In the genomic region with DNA sequence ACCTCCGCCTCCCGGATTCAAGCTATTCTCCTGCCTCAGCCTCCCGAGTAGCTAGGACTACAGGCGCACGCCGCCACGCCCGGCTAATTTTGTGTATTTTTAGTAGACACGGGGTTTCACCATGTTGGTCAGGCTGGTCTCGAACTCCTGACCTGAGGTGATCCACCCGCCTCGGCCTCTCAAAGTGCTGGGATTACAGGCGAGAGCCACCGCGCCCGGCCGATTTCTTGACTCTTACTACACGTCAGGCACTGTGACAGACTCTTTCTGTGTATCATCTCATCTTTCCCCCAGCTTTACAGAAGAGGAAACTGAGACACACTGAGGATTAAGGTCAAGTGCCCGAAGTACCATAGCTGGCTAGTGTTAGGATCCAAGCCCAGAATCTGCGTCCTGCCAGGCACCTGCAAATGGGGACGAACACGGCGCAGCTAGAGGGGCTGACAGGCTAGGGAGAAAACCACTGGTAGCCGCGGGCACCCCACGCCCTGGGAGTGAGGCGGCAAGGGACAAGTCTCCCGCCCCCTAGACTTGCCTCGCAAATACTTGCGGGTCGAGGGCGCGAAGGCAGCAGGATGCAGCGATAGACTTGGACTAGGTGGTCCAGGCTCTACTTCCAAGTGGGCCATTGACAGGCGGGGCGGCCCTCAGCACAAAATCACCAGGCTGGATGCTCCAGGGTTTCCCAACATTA, we compare ENCODE assay signal across 1 cellular context.
TF ChIP-seq lines count a peak whose summit lies in the region.

No MANE protein-coding gene starts in this region.

TF ChIP-seq in K562, 482 proteins besides CTCF, POLR2A, EP300 and RAD21 (continued from another document and continues in another):
- TF ChIP-seq ZNF354B (CRISPR knock-in tag; IDR thresholded peaks at IDR 0.05), result no peak
- TF ChIP-seq MCM7 (IDR thresholded peaks at IDR 0.05), result no peak
- TF ChIP-seq CEBPB (tag; IDR thresholded peaks at IDR 0.05), result no peak
- TF ChIP-seq, protein P1, sequence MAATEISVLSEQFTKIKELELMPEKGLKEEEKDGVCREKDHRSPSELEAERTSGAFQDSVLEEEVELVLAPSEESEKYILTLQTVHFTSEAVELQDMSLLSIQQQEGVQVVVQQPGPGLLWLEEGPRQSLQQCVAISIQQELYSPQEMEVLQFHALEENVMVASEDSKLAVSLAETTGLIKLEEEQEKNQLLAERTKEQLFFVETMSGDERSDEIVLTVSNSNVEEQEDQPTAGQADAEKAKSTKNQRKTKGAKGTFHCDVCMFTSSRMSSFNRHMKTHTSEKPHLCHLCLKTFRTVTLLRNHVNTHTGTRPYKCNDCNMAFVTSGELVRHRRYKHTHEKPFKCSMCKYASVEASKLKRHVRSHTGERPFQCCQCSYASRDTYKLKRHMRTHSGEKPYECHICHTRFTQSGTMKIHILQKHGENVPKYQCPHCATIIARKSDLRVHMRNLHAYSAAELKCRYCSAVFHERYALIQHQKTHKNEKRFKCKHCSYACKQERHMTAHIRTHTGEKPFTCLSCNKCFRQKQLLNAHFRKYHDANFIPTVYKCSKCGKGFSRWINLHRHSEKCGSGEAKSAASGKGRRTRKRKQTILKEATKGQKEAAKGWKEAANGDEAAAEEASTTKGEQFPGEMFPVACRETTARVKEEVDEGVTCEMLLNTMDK (IDR thresholded peaks at IDR 0.05; ENCODE audit: borderline replicate concordance, insufficient read depth, low read depth, low read length, poor library complexity, severe bottlenecking), result no peak
- no peak for TF ChIP-seq SMARCA4 (IDR thresholded peaks at IDR 0.05)
- no peak for TF ChIP-seq ZNF232 (CRISPR knock-in tag; IDR thresholded peaks at IDR 0.05)
- no peak for TF ChIP-seq ZNF699 (CRISPR knock-in tag; IDR thresholded peaks at IDR 0.05; ENCODE audit: insufficient replicate concordance)
- TF ChIP-seq CCNT2 (IDR thresholded peaks at IDR 0.05; ENCODE audit: borderline replicate concordance, extremely low read depth, insufficient read length, low read depth, low read length), result no peak
- peak; percentile 43 to 63 for TF ChIP-seq KDM1A (IDR thresholded peaks at IDR 0.05)
- TF ChIP-seq ERF (CRISPR knock-in tag; IDR thresholded peaks at IDR 0.05), result no peak
- no peak for TF ChIP-seq ZNF431 (CRISPR knock-in tag; IDR thresholded peaks at IDR 0.05)
- TF ChIP-seq, protein P2, sequence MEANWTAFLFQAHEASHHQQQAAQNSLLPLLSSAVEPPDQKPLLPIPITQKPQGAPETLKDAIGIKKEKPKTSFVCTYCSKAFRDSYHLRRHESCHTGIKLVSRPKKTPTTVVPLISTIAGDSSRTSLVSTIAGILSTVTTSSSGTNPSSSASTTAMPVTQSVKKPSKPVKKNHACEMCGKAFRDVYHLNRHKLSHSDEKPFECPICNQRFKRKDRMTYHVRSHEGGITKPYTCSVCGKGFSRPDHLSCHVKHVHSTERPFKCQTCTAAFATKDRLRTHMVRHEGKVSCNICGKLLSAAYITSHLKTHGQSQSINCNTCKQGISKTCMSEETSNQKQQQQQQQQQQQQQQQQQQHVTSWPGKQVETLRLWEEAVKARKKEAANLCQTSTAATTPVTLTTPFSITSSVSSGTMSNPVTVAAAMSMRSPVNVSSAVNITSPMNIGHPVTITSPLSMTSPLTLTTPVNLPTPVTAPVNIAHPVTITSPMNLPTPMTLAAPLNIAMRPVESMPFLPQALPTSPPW (CRISPR knock-in tag; IDR thresholded peaks at IDR 0.05), result no peak
- peak in 1 of 2 experiments; percentile 39; a peak in 1 of 4 replicates for TF ChIP-seq ARNT (IDR thresholded peaks at IDR 0.05)
- TF ChIP-seq, protein P3, sequence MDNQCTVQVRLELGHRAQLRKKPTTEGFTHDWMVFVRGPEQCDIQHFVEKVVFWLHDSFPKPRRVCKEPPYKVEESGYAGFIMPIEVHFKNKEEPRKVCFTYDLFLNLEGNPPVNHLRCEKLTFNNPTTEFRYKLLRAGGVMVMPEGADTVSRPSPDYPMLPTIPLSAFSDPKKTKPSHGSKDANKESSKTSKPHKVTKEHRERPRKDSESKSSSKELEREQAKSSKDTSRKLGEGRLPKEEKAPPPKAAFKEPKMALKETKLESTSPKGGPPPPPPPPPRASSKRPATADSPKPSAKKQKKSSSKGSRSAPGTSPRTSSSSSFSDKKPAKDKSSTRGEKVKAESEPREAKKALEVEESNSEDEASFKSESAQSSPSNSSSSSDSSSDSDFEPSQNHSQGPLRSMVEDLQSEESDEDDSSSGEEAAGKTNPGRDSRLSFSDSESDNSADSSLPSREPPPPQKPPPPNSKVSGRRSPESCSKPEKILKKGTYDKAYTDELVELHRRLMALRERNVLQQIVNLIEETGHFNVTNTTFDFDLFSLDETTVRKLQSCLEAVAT (IDR thresholded peaks at IDR 0.05), result peak in 1 of 2 experiments; percentile 22; a peak in 1 of 4 replicates
- TF ChIP-seq CBFA2T2 (conservative IDR thresholded peaks at IDR 0.05), result no peak
- no peak for TF ChIP-seq TFAM (CRISPR knock-in tag; conservative IDR thresholded peaks at IDR 0.05)
- no peak for TF ChIP-seq THRAP3 (IDR thresholded peaks at IDR 0.05; ENCODE audit: borderline replicate concordance)
- TF ChIP-seq ETS2 (tag; IDR thresholded peaks at IDR 0.05; ENCODE audit: borderline replicate concordance, poor library complexity, severe bottlenecking), result no peak
- TF ChIP-seq RFX5 (IDR thresholded peaks at IDR 0.05; ENCODE audit: low read depth, low read length), result no peak
- TF ChIP-seq RBM22 (IDR thresholded peaks at IDR 0.05; ENCODE audit: low read depth, low read length, poor library complexity, severe bottlenecking), result no peak
- no peak for TF ChIP-seq TAF1 (IDR thresholded peaks at IDR 0.05; ENCODE audit: control insufficient read depth, extremely low read depth, insufficient read depth, low read length, severe bottlenecking)
- TF ChIP-seq SREBF2 (CRISPR knock-in tag; IDR thresholded peaks at IDR 0.05), result no peak
- no peak for TF ChIP-seq ZNF589 (CRISPR knock-in tag; IDR thresholded peaks at IDR 0.05; ENCODE audit: low read depth)
- peak; percentile 19; the same call in 1 of the 2 replicates for TF ChIP-seq TRIM28 (IDR thresholded peaks at IDR 0.05)
- no peak for TF ChIP-seq ZNF124 (CRISPR knock-in tag; IDR thresholded peaks at IDR 0.05)
- TF ChIP-seq MED1 (CRISPR knock-in tag; IDR thresholded peaks at IDR 0.05; ENCODE audit: borderline replicate concordance), result 0 out of 2 replicates have a peak, but pooled peaks have one; percentile 33
- no peak for TF ChIP-seq GATAD2B (IDR thresholded peaks at IDR 0.05; ENCODE audit: borderline replicate concordance)
- TF ChIP-seq, protein P4, sequence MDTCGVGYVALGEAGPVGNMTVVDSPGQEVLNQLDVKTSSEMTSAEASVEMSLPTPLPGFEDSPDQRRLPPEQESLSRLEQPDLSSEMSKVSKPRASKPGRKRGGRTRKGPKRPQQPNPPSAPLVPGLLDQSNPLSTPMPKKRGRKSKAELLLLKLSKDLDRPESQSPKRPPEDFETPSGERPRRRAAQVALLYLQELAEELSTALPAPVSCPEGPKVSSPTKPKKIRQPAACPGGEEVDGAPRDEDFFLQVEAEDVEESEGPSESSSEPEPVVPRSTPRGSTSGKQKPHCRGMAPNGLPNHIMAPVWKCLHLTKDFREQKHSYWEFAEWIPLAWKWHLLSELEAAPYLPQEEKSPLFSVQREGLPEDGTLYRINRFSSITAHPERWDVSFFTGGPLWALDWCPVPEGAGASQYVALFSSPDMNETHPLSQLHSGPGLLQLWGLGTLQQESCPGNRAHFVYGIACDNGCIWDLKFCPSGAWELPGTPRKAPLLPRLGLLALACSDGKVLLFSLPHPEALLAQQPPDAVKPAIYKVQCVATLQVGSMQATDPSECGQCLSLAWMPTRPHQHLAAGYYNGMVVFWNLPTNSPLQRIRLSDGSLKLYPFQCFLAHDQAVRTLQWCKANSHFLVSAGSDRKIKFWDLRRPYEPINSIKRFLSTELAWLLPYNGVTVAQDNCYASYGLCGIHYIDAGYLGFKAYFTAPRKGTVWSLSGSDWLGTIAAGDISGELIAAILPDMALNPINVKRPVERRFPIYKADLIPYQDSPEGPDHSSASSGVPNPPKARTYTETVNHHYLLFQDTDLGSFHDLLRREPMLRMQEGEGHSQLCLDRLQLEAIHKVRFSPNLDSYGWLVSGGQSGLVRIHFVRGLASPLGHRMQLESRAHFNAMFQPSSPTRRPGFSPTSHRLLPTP (IDR thresholded peaks at IDR 0.05; ENCODE audit: borderline replicate concordance, extremely low read depth, insufficient read length), result no peak
- no peak for TF ChIP-seq CHD4 (IDR thresholded peaks at IDR 0.05; ENCODE audit: insufficient read depth, insufficient replicate concordance, low read depth, low read length, poor library complexity, severe bottlenecking)
- no peak for TF ChIP-seq BRD9 (IDR thresholded peaks at IDR 0.05; ENCODE audit: low read depth, partially characterized antibody)
- TF ChIP-seq TAL1 (IDR thresholded peaks at IDR 0.05), result no peak
- TF ChIP-seq ZNF445 (CRISPR knock-in tag; IDR thresholded peaks at IDR 0.05; ENCODE audit: low read depth), result no peak
- 0 out of 2 replicates have a peak, but pooled peaks have one; percentile 16 for TF ChIP-seq HLTF (IDR thresholded peaks at IDR 0.05)
- TF ChIP-seq, protein P5, sequence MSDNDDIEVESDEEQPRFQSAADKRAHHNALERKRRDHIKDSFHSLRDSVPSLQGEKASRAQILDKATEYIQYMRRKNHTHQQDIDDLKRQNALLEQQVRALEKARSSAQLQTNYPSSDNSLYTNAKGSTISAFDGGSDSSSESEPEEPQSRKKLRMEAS (CRISPR knock-in tag; IDR thresholded peaks at IDR 0.05), result peak; percentile 8; the same call in 1 of the 2 replicates
- TF ChIP-seq RNF2 (IDR thresholded peaks at IDR 0.05), result no peak
- TF ChIP-seq, protein P6, sequence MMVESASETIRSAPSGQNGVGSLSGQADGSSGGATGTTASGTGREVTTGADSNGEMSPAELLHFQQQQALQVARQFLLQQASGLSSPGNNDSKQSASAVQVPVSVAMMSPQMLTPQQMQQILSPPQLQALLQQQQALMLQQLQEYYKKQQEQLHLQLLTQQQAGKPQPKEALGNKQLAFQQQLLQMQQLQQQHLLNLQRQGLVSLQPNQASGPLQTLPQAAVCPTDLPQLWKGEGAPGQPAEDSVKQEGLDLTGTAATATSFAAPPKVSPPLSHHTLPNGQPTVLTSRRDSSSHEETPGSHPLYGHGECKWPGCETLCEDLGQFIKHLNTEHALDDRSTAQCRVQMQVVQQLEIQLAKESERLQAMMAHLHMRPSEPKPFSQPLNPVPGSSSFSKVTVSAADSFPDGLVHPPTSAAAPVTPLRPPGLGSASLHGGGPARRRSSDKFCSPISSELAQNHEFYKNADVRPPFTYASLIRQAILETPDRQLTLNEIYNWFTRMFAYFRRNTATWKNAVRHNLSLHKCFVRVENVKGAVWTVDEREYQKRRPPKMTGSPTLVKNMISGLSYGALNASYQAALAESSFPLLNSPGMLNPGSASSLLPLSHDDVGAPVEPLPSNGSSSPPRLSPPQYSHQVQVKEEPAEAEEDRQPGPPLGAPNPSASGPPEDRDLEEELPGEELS (CRISPR knock-in tag; IDR thresholded peaks at IDR 0.05; ENCODE audit: borderline replicate concordance), result peak; percentile 51; the same call in 1 of the 2 replicates
- TF ChIP-seq TAF7 (tag; IDR thresholded peaks at IDR 0.05), result peak; percentile 11; the same call in 1 of the 2 replicates
- no peak for TF ChIP-seq ETV1 (tag; conservative IDR thresholded peaks at IDR 0.05; ENCODE audit: low read depth)
- 0 out of 2 replicates have a peak, but pooled peaks have one; percentile 21 for TF ChIP-seq HDAC2 (IDR thresholded peaks at IDR 0.05)
- TF ChIP-seq RCOR1 (IDR thresholded peaks at IDR 0.05; ENCODE audit: borderline replicate concordance in 1 of 2, low read depth in 2 of 2, low read length in 2 of 2), result no peak
- TF ChIP-seq SMARCE1 (IDR thresholded peaks at IDR 0.05), result no peak
- no peak for TF ChIP-seq ZFP91 (CRISPR knock-in tag; IDR thresholded peaks at IDR 0.05)
- TF ChIP-seq JUNB (CRISPR knock-in tag; conservative IDR thresholded peaks at IDR 0.05), result no peak
- TF ChIP-seq, protein P7, sequence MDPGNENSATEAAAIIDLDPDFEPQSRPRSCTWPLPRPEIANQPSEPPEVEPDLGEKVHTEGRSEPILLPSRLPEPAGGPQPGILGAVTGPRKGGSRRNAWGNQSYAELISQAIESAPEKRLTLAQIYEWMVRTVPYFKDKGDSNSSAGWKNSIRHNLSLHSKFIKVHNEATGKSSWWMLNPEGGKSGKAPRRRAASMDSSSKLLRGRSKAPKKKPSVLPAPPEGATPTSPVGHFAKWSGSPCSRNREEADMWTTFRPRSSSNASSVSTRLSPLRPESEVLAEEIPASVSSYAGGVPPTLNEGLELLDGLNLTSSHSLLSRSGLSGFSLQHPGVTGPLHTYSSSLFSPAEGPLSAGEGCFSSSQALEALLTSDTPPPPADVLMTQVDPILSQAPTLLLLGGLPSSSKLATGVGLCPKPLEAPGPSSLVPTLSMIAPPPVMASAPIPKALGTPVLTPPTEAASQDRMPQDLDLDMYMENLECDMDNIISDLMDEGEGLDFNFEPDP (CRISPR knock-in tag; IDR thresholded peaks at IDR 0.05), result no peak
- TF ChIP-seq PURB (CRISPR knock-in tag; IDR thresholded peaks at IDR 0.05; ENCODE audit: low read depth), result no peak
- TF ChIP-seq ZNF77 (CRISPR knock-in tag; IDR thresholded peaks at IDR 0.05), result no peak
- 0 out of 4 replicates have a peak, but pooled peaks of 1 of the 2 experiments have one; percentile 13 for TF ChIP-seq FOXA3 (CRISPR knock-in tag; conservative IDR thresholded peaks at IDR 0.05 in 1 of 2, IDR thresholded peaks at IDR 0.05 in 1 of 2)
- TF ChIP-seq PHTF2 (CRISPR knock-in tag; IDR thresholded peaks at IDR 0.05), result no peak
- TF ChIP-seq ZNF143 (CRISPR knock-in tag; IDR thresholded peaks at IDR 0.05), result no peak; the same call in 1 of the 2 replicates
- TF ChIP-seq ZNF41 (CRISPR knock-in tag; conservative IDR thresholded peaks at IDR 0.05), result no peak
- no peak for TF ChIP-seq ZNF184 (CRISPR knock-in tag; IDR thresholded peaks at IDR 0.05)
- no peak for TF ChIP-seq TEAD4 (IDR thresholded peaks at IDR 0.05; ENCODE audit: low read length)
- TF ChIP-seq TEAD4 (CRISPR knock-in tag; IDR thresholded peaks at IDR 0.05; ENCODE audit: borderline replicate concordance), result 0 out of 2 replicates have a peak, but pooled peaks have one; percentile 59
- no peak for TF ChIP-seq ZKSCAN8 (CRISPR knock-in tag; IDR thresholded peaks at IDR 0.05)
- TF ChIP-seq FOXP1 (CRISPR knock-in tag; IDR thresholded peaks at IDR 0.05), result 0 out of 2 replicates have a peak, but pooled peaks have one; percentile 42
- TF ChIP-seq ZNF696 (CRISPR knock-in tag; conservative IDR thresholded peaks at IDR 0.05), result no peak
- TF ChIP-seq ZKSCAN3 (CRISPR knock-in tag; IDR thresholded peaks at IDR 0.05), result no peak
- TF ChIP-seq NRF1 (conservative IDR thresholded peaks at IDR 0.05 in 1 of 2, IDR thresholded peaks at IDR 0.05 in 1 of 2), result 0 out of 4 replicates have a peak, but pooled peaks of 1 of the 2 experiments have one; percentile 2
- TF ChIP-seq ZNF12 (CRISPR knock-in tag; IDR thresholded peaks at IDR 0.05), result no peak
